ENCODE assay signal across 1 cellular context in the genomic region with DNA sequence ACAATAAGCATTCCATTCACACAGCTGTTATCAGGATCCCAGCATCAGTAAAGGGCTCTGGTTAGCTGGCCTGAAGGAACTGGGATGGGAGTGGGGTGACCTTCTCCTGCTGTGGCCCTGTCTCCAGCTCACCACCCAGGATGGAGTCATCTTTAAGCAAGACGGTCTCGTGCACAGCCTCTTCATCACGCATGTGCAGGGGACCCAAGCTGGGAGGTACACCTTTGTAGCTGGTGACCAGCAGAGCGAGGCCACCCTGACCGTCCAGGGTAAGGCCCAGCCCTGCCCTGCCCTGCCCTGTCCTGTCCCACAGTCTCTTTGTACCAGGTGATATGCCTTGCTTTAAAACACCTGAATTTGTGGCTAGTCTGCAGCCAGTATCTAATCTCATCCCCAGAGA.
TF ChIP-seq lines count a peak whose summit lies in the region.

No MANE protein-coding gene starts in this region.

TF ChIP-seq in H1, 55 proteins besides CTCF, POLR2A, EP300 and RAD21:
- TF ChIP-seq GABPA (IDR thresholded peaks at IDR 0.05; ENCODE audit: borderline replicate concordance, insufficient read depth, low read length) (no peak), SIRT6 (IDR thresholded peaks at IDR 0.05; ENCODE audit: low read length) (no peak), SIN3A (conservative IDR thresholded peaks at IDR 0.05 in 1 of 2, IDR thresholded peaks at IDR 0.05 in 1 of 2; ENCODE audit: low read depth in 1 of 2, low read length in 2 of 2) (no peak), ASH2L (IDR thresholded peaks at IDR 0.05; ENCODE audit: low read length) (no peak), KDM5A (IDR thresholded peaks at IDR 0.05; ENCODE audit: low read length) (no peak), TAF7 (optimal IDR thresholded peaks at IDR 0.05; ENCODE audit: borderline replicate concordance, low read depth, low read length) (no peak), RNF2 (IDR thresholded peaks at IDR 0.05; ENCODE audit: borderline replicate concordance, low read depth, low read length, missing control alignments, poor library complexity, severe bottlenecking) (no peak), CREB1 (IDR thresholded peaks at IDR 0.05) (no peak), KDM1A (IDR thresholded peaks at IDR 0.05; ENCODE audit: borderline replicate concordance, low read length) (no peak), SIX5 (IDR thresholded peaks at IDR 0.05; ENCODE audit: low read depth, low read length) (no peak), SUZ12 (IDR thresholded peaks at IDR 0.05; ENCODE audit: low read length) (no peak)
- TF ChIP-seq, protein P1, sequence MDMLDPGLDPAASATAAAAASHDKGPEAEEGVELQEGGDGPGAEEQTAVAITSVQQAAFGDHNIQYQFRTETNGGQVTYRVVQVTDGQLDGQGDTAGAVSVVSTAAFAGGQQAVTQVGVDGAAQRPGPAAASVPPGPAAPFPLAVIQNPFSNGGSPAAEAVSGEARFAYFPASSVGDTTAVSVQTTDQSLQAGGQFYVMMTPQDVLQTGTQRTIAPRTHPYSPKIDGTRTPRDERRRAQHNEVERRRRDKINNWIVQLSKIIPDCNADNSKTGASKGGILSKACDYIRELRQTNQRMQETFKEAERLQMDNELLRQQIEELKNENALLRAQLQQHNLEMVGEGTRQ (IDR thresholded peaks at IDR 0.05; ENCODE audit: low read length): no peak
